ENCODE assay signal across 35 cellular contexts in the genomic region with DNA sequence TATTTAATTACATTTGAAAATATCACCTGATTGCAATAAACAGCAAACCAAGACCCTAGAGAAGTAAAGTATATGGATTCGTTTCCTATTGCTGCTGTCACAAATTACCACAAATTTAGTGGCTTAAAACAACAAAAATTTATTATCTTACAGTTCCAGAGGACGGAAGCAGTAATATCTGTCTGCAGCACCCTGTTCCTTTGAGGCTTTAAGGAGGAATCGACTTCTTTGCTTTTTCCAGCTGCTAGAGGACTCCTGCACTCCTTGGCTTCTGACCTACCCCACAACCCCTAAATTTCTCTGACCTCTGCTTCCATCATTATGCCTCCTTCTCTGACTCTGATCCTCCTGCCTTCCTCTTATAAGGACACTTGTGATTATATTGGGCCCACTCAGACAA.
"Had no signal": no experiment of that assay in that cellular context is flagged by ENCODE, and none has a peak within 500 bp of the region (broad histone marks: within the 10 kb centered on the region; RNA-seq: fewer than 3 reads in every experiment).

No MANE protein-coding gene starts in this region.

- H3K4me1 ChIP-seq: adrenal gland, body of pancreas had no signal

- ATAC-seq: activated CD4-positive, alpha-beta T cell treated with anti-CD3 and anti-CD28 coated beads for 36 hours; activated CD8-positive, alpha-beta memory T cell treated with anti-CD3 and anti-CD28 coated beads, Interleukin-2, amount 10 ng/mL, durations not matched to agents 7 days and 5 days; activated CD8-positive, alpha-beta T cell treated with anti-CD3 and anti-CD28 coated beads, Interleukin-2, amount 10 ng/mL, durations not matched to agents 7 days and 5 days; activated naive CD8-positive, alpha-beta T cell treated with anti-CD3 and anti-CD28 coated beads, Interleukin-2, amount 50 U/mL, for 24 hours; body of pancreas; esophagus mucosa; T-cell had no signal

- H3K27me3 ChIP-seq: adrenal gland, body of pancreas had no signal

- H3K27ac Mint-ChIP-seq: activated CD4-positive, alpha-beta memory T cell treated with anti-CD3 and anti-CD28 coated beads for 36 hours; activated CD4-positive, alpha-beta T cell treated with anti-CD3 and anti-CD28 coated beads for 36 hours; activated CD4-positive, alpha-beta T cell treated with anti-CD3 and anti-CD28 coated beads, Interleukin-2, amount 10 ng/mL, durations not matched to agents 24 days and 14 days; activated CD8-positive, alpha-beta memory T cell treated with anti-CD3 and anti-CD28 coated beads, Interleukin-2, amount 10 ng/mL, durations not matched to agents 7 days and 5 days; activated CD8-positive, alpha-beta T cell treated with anti-CD3 and anti-CD28 coated beads, Interleukin-2, amount 10 ng/mL, durations not matched to agents 7 days and 5 days; activated naive CD4-positive, alpha-beta T cell treated with anti-CD3 and anti-CD28 coated beads for 36 hours; activated naive CD4-positive, alpha-beta T cell treated with anti-CD3 and anti-CD28 coated beads, Interleukin-2, amount 50 U/mL, for 24 hours; activated naive CD8-positive, alpha-beta T cell treated with anti-CD3 and anti-CD28 coated beads for 36 hours; activated naive CD8-positive, alpha-beta T cell treated with anti-CD3 and anti-CD28 coated beads, Interleukin-2, amount 50 U/mL, for 24 hours; activated T-helper 1 cell treated with anti-CD3 and anti-CD28 coated beads, Interleukin-12 subunit alpha, Interleukin-12 subunit beta, Interleukin-2, Interleukin-4 antibody, amounts not matched to agents 30 ng/mL and 10 ng/mL and 1 ng/mL, durations not matched to agents 14 hours and 24 hours and 36 hours; activated T-helper 2 cell treated with anti-CD3 and anti-CD28 coated beads, Interferon-gamma antibody, Interleukin-2, Interleukin-4, amounts not matched to agents 10 μg/mL and 5 μg/mL and 100 μg/mL, durations not matched to agents 14 hours and 24 hours and 36 hours; T-cell; T-helper 1 cell treated with Interleukin-12 subunit alpha and Interleukin-12 subunit beta and Interleukin-4 antibody, amounts not matched to agents 30 μg/mL and 1 μg/mL, for 36 hours; T-helper 2 cell treated with Interferon-gamma antibody and Interleukin-4, amounts not matched to agents 5 μg/mL and 100 μg/mL, for 36 hours had no signal

- H3K9me3 ChIP-seq: adrenal gland, body of pancreas had no signal

- H3K27ac ChIP-seq: adrenal gland, body of pancreas had no signal

- H3K4me3 ChIP-seq: adrenal gland, body of pancreas had no signal

- DNase-seq: activated CD4-positive, alpha-beta memory T cell treated with anti-CD3 and anti-CD28 coated beads for 36 hours; activated CD4-positive, alpha-beta T cell treated with anti-CD3 and anti-CD28 coated beads for 36 hours; activated CD4-positive, alpha-beta T cell treated with anti-CD3 and anti-CD28 coated beads, Interleukin-2, amount 10 ng/mL, durations not matched to agents 24 days and 14 days; activated CD4-positive, CD25-positive, alpha-beta regulatory T cell; activated CD4-positive, CD25-positive, alpha-beta regulatory T cell treated with anti-CD3 and anti-CD28 coated beads, Interleukin-2, amount 50 U/mL, for 72 hours; activated CD8-positive, alpha-beta memory T cell treated with anti-CD3 and anti-CD28 coated beads, Interleukin-2, amount 10 ng/mL, durations not matched to agents 7 days and 5 days; activated CD8-positive, alpha-beta memory T cell treated with anti-CD3 and anti-CD28 coated beads, Interleukin-2, amount 50 U/mL, for 4 hours; activated CD8-positive, alpha-beta T cell treated with anti-CD3 and anti-CD28 coated beads, Interleukin-2, amount 10 ng/mL, durations not matched to agents 7 days and 5 days; activated effector memory CD4-positive, alpha-beta T cell treated with anti-CD3 and anti-CD28 coated beads, Interleukin-2, amount 50 U/mL, for 16 hours; activated naive CD4-positive, alpha-beta T cell treated with anti-CD3 and anti-CD28 coated beads for 36 hours; activated naive CD8-positive, alpha-beta T cell treated with anti-CD3 and anti-CD28 coated beads for 36 hours; activated naive CD8-positive, alpha-beta T cell treated with anti-CD3 and anti-CD28 coated beads, Interleukin-2, amount 50 U/mL, for 24 hours; activated T-cell treated with anti-CD3 and anti-CD28 coated beads, Interleukin-2, amount 50 U/mL, for 1 hour; activated T-cell treated with anti-CD3 and anti-CD28 coated beads, Interleukin-2, amount 50 U/mL, for 48 hours; adrenal gland; amygdala; aorta; body of pancreas; caudate nucleus; cortex of kidney; effector CD8-positive, alpha-beta T cell; foreskin fibroblast; head of caudate nucleus; T-cell; T1000 had no signal

- H3K4me3 Mint-ChIP-seq: activated CD4-positive, alpha-beta memory T cell treated with anti-CD3 and anti-CD28 coated beads for 36 hours; activated CD4-positive, alpha-beta T cell treated with anti-CD3 and anti-CD28 coated beads for 36 hours; activated CD4-positive, alpha-beta T cell treated with anti-CD3 and anti-CD28 coated beads, Interleukin-2, amount 10 ng/mL, durations not matched to agents 24 days and 14 days; activated CD8-positive, alpha-beta memory T cell treated with anti-CD3 and anti-CD28 coated beads, Interleukin-2, amount 10 ng/mL, durations not matched to agents 7 days and 5 days; activated CD8-positive, alpha-beta T cell treated with anti-CD3 and anti-CD28 coated beads, Interleukin-2, amount 10 ng/mL, durations not matched to agents 7 days and 5 days; activated naive CD4-positive, alpha-beta T cell treated with anti-CD3 and anti-CD28 coated beads for 36 hours; activated naive CD4-positive, alpha-beta T cell treated with anti-CD3 and anti-CD28 coated beads, Interleukin-2, amount 50 U/mL, for 24 hours; activated naive CD8-positive, alpha-beta T cell treated with anti-CD3 and anti-CD28 coated beads for 36 hours; activated naive CD8-positive, alpha-beta T cell treated with anti-CD3 and anti-CD28 coated beads, Interleukin-2, amount 50 U/mL, for 24 hours; activated T-helper 1 cell treated with anti-CD3 and anti-CD28 coated beads, Interleukin-12 subunit alpha, Interleukin-12 subunit beta, Interleukin-2, Interleukin-4 antibody, amounts not matched to agents 30 ng/mL and 10 ng/mL and 1 ng/mL, durations not matched to agents 14 hours and 24 hours and 36 hours; T-cell; T-helper 1 cell treated with Interleukin-12 subunit alpha and Interleukin-12 subunit beta and Interleukin-4 antibody, amounts not matched to agents 30 μg/mL and 1 μg/mL, for 36 hours; T-helper 2 cell treated with Interferon-gamma antibody and Interleukin-4, amounts not matched to agents 5 μg/mL and 100 μg/mL, for 36 hours had no signal

- H3K27me3 Mint-ChIP-seq: activated CD4-positive, alpha-beta memory T cell treated with anti-CD3 and anti-CD28 coated beads for 36 hours; activated CD4-positive, alpha-beta T cell treated with anti-CD3 and anti-CD28 coated beads for 36 hours; activated CD8-positive, alpha-beta memory T cell treated with anti-CD3 and anti-CD28 coated beads, Interleukin-2, amount 10 ng/mL, durations not matched to agents 7 days and 5 days; activated naive CD4-positive, alpha-beta T cell treated with anti-CD3 and anti-CD28 coated beads, Interleukin-2, amount 50 U/mL, for 24 hours; activated naive CD8-positive, alpha-beta T cell treated with anti-CD3 and anti-CD28 coated beads for 36 hours; activated naive CD8-positive, alpha-beta T cell treated with anti-CD3 and anti-CD28 coated beads, Interleukin-2, amount 50 U/mL, for 24 hours; T-cell had no signal

- H3K4me1 Mint-ChIP-seq: activated CD4-positive, alpha-beta T cell treated with anti-CD3 and anti-CD28 coated beads, Interleukin-2, amount 10 ng/mL, durations not matched to agents 24 days and 14 days; activated CD8-positive, alpha-beta memory T cell treated with anti-CD3 and anti-CD28 coated beads, Interleukin-2, amount 10 ng/mL, durations not matched to agents 7 days and 5 days; activated naive CD4-positive, alpha-beta T cell treated with anti-CD3 and anti-CD28 coated beads, Interleukin-2, amount 50 U/mL, for 24 hours had no signal

- H3K36me3 ChIP-seq: adrenal gland had no signal

- H3K36me3 Mint-ChIP-seq: activated CD4-positive, alpha-beta memory T cell treated with anti-CD3 and anti-CD28 coated beads for 36 hours; activated CD8-positive, alpha-beta memory T cell treated with anti-CD3 and anti-CD28 coated beads, Interleukin-2, amount 10 ng/mL, durations not matched to agents 7 days and 5 days; activated naive CD4-positive, alpha-beta T cell treated with anti-CD3 and anti-CD28 coated beads, Interleukin-2, amount 50 U/mL, for 24 hours; activated naive CD8-positive, alpha-beta T cell treated with anti-CD3 and anti-CD28 coated beads for 36 hours; T-cell had no signal

- FAIRE-seq: colon, endometrium, endothelial cell of umbilical vein, frontal cortex had no signal
